Comparison of ENCODE assay signal across 21 cellular contexts in genomic region chr16:10859020-10859419, GRCh38. TPM values are rescaled to one million over a fixed set of nuclear protein-coding genes. Genes with fewer than 3 reads are reported as not detected.
DNase-seq lines count a peak whose midpoint lies in the region; ATAC-seq and TF ChIP-seq lines count a peak whose summit lies in the region.
"Had no signal": no experiment of that assay in that cellular context is flagged by ENCODE, and none has a peak within 500 bp of the region (broad histone marks: within the 10 kb centered on the region; RNA-seq: fewer than 3 reads in every experiment).

No MANE protein-coding gene starts in this region.

- TF ChIP-seq CTCF in H9 (conservative IDR thresholded peaks at IDR 0.05) (no peak), neural progenitor cell (IDR thresholded peaks at IDR 0.05) (no peak)

- no peaks in the 10 kb centered on the region for H3K36me3 Mint-ChIP-seq in activated CD8-positive, alpha-beta memory T cell treated with anti-CD3 and anti-CD28 coated beads, Interleukin-2, amount 10 ng/mL, durations not matched to agents 7 days and 5 days
- H3K36me3 Mint-ChIP-seq in H9 (ENCODE audit: insufficient read depth in 1 of 3, low read depth in 3 of 3) (peaks cover 0 to 7% (median 3%) of the 10 kb centered on the region in 3 experiments; a peak in 3 of 7 replicates), neural progenitor cell (no peaks in the 10 kb centered on the region)
- H3K36me3 Mint-ChIP-seq in central memory CD8-positive, alpha-beta T cell (ENCODE audit: insufficient read depth): peaks cover 3% of the 10 kb centered on the region
- H3K36me3 Mint-ChIP-seq: CD4-positive, alpha-beta memory T cell had no signal

- peaks cover 7% of the 10 kb centered on the region for H3K9me3 Mint-ChIP-seq in activated CD8-positive, alpha-beta memory T cell treated with anti-CD3 and anti-CD28 coated beads, Interleukin-2, amount 10 ng/mL, durations not matched to agents 7 days and 5 days (ENCODE audit: low read depth)
- peaks cover 5 to 8% of the 10 kb centered on the region in 2 experiments; a peak in 3 of 5 replicates for H3K9me3 Mint-ChIP-seq in H9
- H3K9me3 Mint-ChIP-seq in central memory CD8-positive, alpha-beta T cell: peaks cover 9% of the 10 kb centered on the region
- H3K9me3 Mint-ChIP-seq in neural progenitor cell: peaks cover 8% of the 10 kb centered on the region
- H3K9me3 Mint-ChIP-seq: HFFc6 had no signal

- no peaks in the 10 kb centered on the region for H3F3A ChIP-seq in neural progenitor cell (ENCODE audit: low read depth)

- H3K4me3 Mint-ChIP-seq in activated CD8-positive, alpha-beta memory T cell treated with anti-CD3 and anti-CD28 coated beads, Interleukin-2, amount 10 ng/mL, durations not matched to agents 7 days and 5 days: no peak overlapping the region
- H3K4me3 Mint-ChIP-seq in H9: no peak overlapping the region
- H3K4me3 Mint-ChIP-seq in central memory CD8-positive, alpha-beta T cell: no peak overlapping the region
- peak overlapping the region; percentile 41 for H3K4me3 Mint-ChIP-seq in neural progenitor cell
- H3K4me3 Mint-ChIP-seq: CD4-positive, alpha-beta memory T cell; HFFc6 had no signal

- no peaks in the 10 kb centered on the region for H3K36me3 ChIP-seq in neural progenitor cell
- H3K36me3 ChIP-seq: BLaER1 treated with 17β-estradiol and CSF1 and Interleukin-3, amounts not matched to agents 10 nM and 100 nM; Peyer's patch; SJCRH30 had no signal

- no peak overlapping the region for H3K9ac ChIP-seq in H9 (ENCODE audit: extremely low read depth, insufficient read length, low read length)
- H3K9ac ChIP-seq in neural progenitor cell: no peak overlapping the region
- H3K9ac ChIP-seq: BLaER1 treated with 17β-estradiol and CSF1 and Interleukin-3, amounts not matched to agents 10 nM and 100 nM had no signal

- no peak overlapping the region for H2AK5ac ChIP-seq in H9 (ENCODE audit: insufficient read length, low read length)

- H2BK12ac ChIP-seq in H9 (ENCODE audit: insufficient read length, low read depth, low read length): no peak overlapping the region

- no peaks in the 10 kb centered on the region for H3K4me1 ChIP-seq in H9 (ENCODE audit: insufficient read depth, low read length)
- no peaks in the 10 kb centered on the region for H3K4me1 ChIP-seq in neural progenitor cell
- H3K4me1 ChIP-seq: Peyer's patch, SJCRH30 had no signal

- H3K23ac ChIP-seq in H9 (ENCODE audit: insufficient read length, low read depth, low read length): no peak overlapping the region

- no peak overlapping the region for H2BK5ac ChIP-seq in H9 (ENCODE audit: insufficient read length, low read length)

- no peak overlapping the region for H3K18ac ChIP-seq in H9 (ENCODE audit: insufficient read length, low read depth, low read length)

- H4K20me1 ChIP-seq in H9 (ENCODE audit: control insufficient read depth, insufficient read depth, insufficient read length): no peaks in the 10 kb centered on the region
- H4K20me1 ChIP-seq in neural progenitor cell (ENCODE audit: low read depth): no peaks in the 10 kb centered on the region
- H4K20me1 ChIP-seq: BLaER1 treated with 17β-estradiol and CSF1 and Interleukin-3, amounts not matched to agents 10 nM and 100 nM had no signal

- H3K27me3 Mint-ChIP-seq in activated CD8-positive, alpha-beta memory T cell treated with anti-CD3 and anti-CD28 coated beads, Interleukin-2, amount 10 ng/mL, durations not matched to agents 7 days and 5 days: peaks cover 27% of the 10 kb centered on the region
- H3K27me3 Mint-ChIP-seq in H9 (ENCODE audit: low read depth): peaks cover 1% of the 10 kb centered on the region; the same call in 1 of the 2 replicates
- no peaks in the 10 kb centered on the region for H3K27me3 Mint-ChIP-seq in central memory CD8-positive, alpha-beta T cell
- peaks cover 12% of the 10 kb centered on the region for H3K27me3 Mint-ChIP-seq in neural progenitor cell (ENCODE audit: insufficient read depth, low read depth)

- H3K14ac ChIP-seq in H9 (ENCODE audit: insufficient read depth, low read length): no peak overlapping the region

- no peak overlapping the region for H4K91ac ChIP-seq in H9 (ENCODE audit: insufficient read length, low read depth, low read length)

- no peak overlapping the region for H3K4me3 ChIP-seq in neural progenitor cell
- H3K4me3 ChIP-seq: BLaER1 treated with 17β-estradiol and CSF1 and Interleukin-3, amounts not matched to agents 10 nM and 100 nM; Peyer's patch; SJCRH30 had no signal

- H3K4me1 Mint-ChIP-seq in activated CD8-positive, alpha-beta memory T cell treated with anti-CD3 and anti-CD28 coated beads, Interleukin-2, amount 10 ng/mL, durations not matched to agents 7 days and 5 days: peaks cover 8% of the 10 kb centered on the region
- no peaks in the 10 kb centered on the region for H3K4me1 Mint-ChIP-seq in H9
- no peaks in the 10 kb centered on the region for H3K4me1 Mint-ChIP-seq in central memory CD8-positive, alpha-beta T cell
- H3K4me1 Mint-ChIP-seq in neural progenitor cell: no peaks in the 10 kb centered on the region
- H3K4me1 Mint-ChIP-seq: CD4-positive, alpha-beta memory T cell had no signal

- H2BK20ac ChIP-seq in H9 (ENCODE audit: low read depth, low read length, poor library complexity, severe bottlenecking): no peak overlapping the region

- H3K4me2 ChIP-seq in H9 (ENCODE audit: insufficient read depth, insufficient read length, low read length) (no peak overlapping the region), neural progenitor cell (no peak overlapping the region)

- H2AFZ ChIP-seq in H9 (ENCODE audit: low read length) (no peak overlapping the region), neural progenitor cell (replicated peaks) (no peak overlapping the region)

- no peak overlapping the region for H3T11ph ChIP-seq in H9 (ENCODE audit: low read length)

- no peak overlapping the region for H2BK15ac ChIP-seq in H9 (ENCODE audit: low read depth, low read length)

- peak overlapping the region; percentile 58 for H4K8ac ChIP-seq in H9 (replicated peaks; ENCODE audit: insufficient read length, low read depth, low read length)

- H3K27me3 ChIP-seq in H9 (ENCODE audit: insufficient read depth, low read length) (no peaks in the 10 kb centered on the region), neural progenitor cell (peaks cover 6% of the 10 kb centered on the region)
- H3K27me3 ChIP-seq: BLaER1 treated with 17β-estradiol and CSF1 and Interleukin-3, amounts not matched to agents 10 nM and 100 nM; Peyer's patch; SJCRH30 had no signal

- peak overlapping the region; percentile 53 for H4K5ac ChIP-seq in H9 (ENCODE audit: insufficient read length, low read depth, low read length)

- H3K9me3 ChIP-seq in H9 (ENCODE audit: control insufficient read depth, low read depth, low read length) (no peaks in the 10 kb centered on the region), neural progenitor cell (ENCODE audit: low read depth) (no peaks in the 10 kb centered on the region)
- H3K9me3 ChIP-seq: Caco-2, Peyer's patch, SJCRH30 had no signal

- no peaks in the 10 kb centered on the region for H3K23me2 ChIP-seq in H9 (ENCODE audit: insufficient read length, low read depth, low read length, poor library complexity, severe bottlenecking)

- no peak for DNase-seq in activated CD8-positive, alpha-beta memory T cell treated with anti-CD3 and anti-CD28 coated beads, Interleukin-2, amount 10 ng/mL, durations not matched to agents 7 days and 5 days
- no peak for DNase-seq in activated CD8-positive, alpha-beta memory T cell treated with anti-CD3 and anti-CD28 coated beads for 24 hours
- no peak for DNase-seq in H9
- DNase-seq in central memory CD8-positive, alpha-beta T cell (ENCODE audit: low spot score in 2 of 2): no peak
- DNase-seq in neural progenitor cell (ENCODE audit: low spot score): no peak
- no peak for DNase-seq in NCI-H2196 (lab: John Stamatoyannopoulos, UW; ENCODE audit: unreplicated experiment)
- no peak for DNase-seq in activated CD8-positive, alpha-beta memory T cell treated with anti-CD3 and anti-CD28 coated beads, Interleukin-2, amount 50 U/mL, for 4 hours
- DNase-seq: 8988T; Caco-2; CD4-positive, alpha-beta memory T cell; HFFc6; NCI-H1694; NCI-H2081; NCI-H2171; NCI-H524 treated with DMSO at 0.1 percent for 48 hours; NCI-H82; Peyer's patch; SJCRH30 had no signal

- WGBS in H9 (ENCODE audit: extremely low coverage, insufficient read length, low lambda C conversion rate): no CpG with 5 or more reads among the region's 2 CpGs

- no peak for ATAC-seq in activated CD8-positive, alpha-beta memory T cell treated with anti-CD3 and anti-CD28 coated beads, Interleukin-2, amount 10 ng/mL, durations not matched to agents 7 days and 5 days
- no peak for ATAC-seq in central memory CD8-positive, alpha-beta T cell (replicated peaks; ENCODE audit: extremely low read depth, poor library complexity, severe bottlenecking)
- ATAC-seq in GM21447 (IDR thresholded peaks at IDR 0.05; ENCODE audit: unreplicated experiment): no peak

- H3K79me2 ChIP-seq in H9 (ENCODE audit: insufficient read depth, low read length): no peaks in the 10 kb centered on the region
- no peaks in the 10 kb centered on the region for H3K79me2 ChIP-seq in neural progenitor cell (ENCODE audit: low read depth)

- no peaks in the 10 kb centered on the region for H3K79me1 ChIP-seq in H9 (ENCODE audit: insufficient read depth, low read depth, low read length, poor library complexity, severe bottlenecking)

- no peak overlapping the region for H2BK120ac ChIP-seq in H9 (ENCODE audit: low read depth, low read length, poor library complexity, severe bottlenecking)

- H3K56ac ChIP-seq in H9 (ENCODE audit: insufficient read length, low read depth, low read length): no peak overlapping the region

- peak overlapping the region; percentile 16 for H3K27ac Mint-ChIP-seq in activated CD8-positive, alpha-beta memory T cell treated with anti-CD3 and anti-CD28 coated beads, Interleukin-2, amount 10 ng/mL, durations not matched to agents 7 days and 5 days
- H3K27ac Mint-ChIP-seq in H9 (no peak overlapping the region), neural progenitor cell (no peak overlapping the region)
- H3K27ac Mint-ChIP-seq in central memory CD8-positive, alpha-beta T cell (ENCODE audit: low read depth): peak overlapping the region; percentile 5
- H3K27ac Mint-ChIP-seq: CD4-positive, alpha-beta memory T cell; HFFc6 had no signal

- H3K4ac ChIP-seq in H9 (ENCODE audit: low read depth, low read length): no peak overlapping the region

- H3K27ac ChIP-seq in H9 (ENCODE audit: insufficient read length, low read depth, low read length): no peak overlapping the region
- H3K27ac ChIP-seq in neural progenitor cell: no peak overlapping the region
- H3K27ac ChIP-seq: BLaER1 treated with 17β-estradiol and CSF1 and Interleukin-3, amounts not matched to agents 10 nM and 100 nM; Peyer's patch; SJCRH30 had no signal

- CTCF ChIA-PET in activated CD8-positive, alpha-beta memory T cell treated with anti-CD3 and anti-CD28 coated beads, Interleukin-2, amount 10 ng/mL, durations not matched to agents 7 days and 5 days (lab: Charles Lee): no interaction called here

RNA-seq across cellular contexts. Expression of gene CIITA, which starts 18.0 kb away (rescaled TPM):
- 100 to 1,000 TPM in 1 of 2 experiments, 10 to 100 TPM in 1; 68.7 to 103 TPM for total RNA-seq in activated CD8-positive, alpha-beta memory T cell treated with anti-CD3 and anti-CD28 coated beads, Interleukin-2, amount 10 ng/mL, durations not matched to agents 7 days and 5 days
- total RNA-seq in H9 (2021) (not detected in 2 replicates), neural progenitor cell (ENCODE audit: low replicate concordance) (not detected in 2 replicates)
- total RNA-seq: G401 had no signal

RNA-seq across cellular contexts. Expression of gene TVP23A, which starts 40.4 kb away (rescaled TPM):
- not detected for total RNA-seq in activated CD8-positive, alpha-beta memory T cell treated with anti-CD3 and anti-CD28 coated beads, Interleukin-2, amount 10 ng/mL, durations not matched to agents 7 days and 5 days
- total RNA-seq in H9 (2021) (3.0 and 3.1 TPM in 2 replicates), neural progenitor cell (ENCODE audit: low replicate concordance) (3.5 and 4.6 TPM in 2 replicates)
- total RNA-seq: Caco-2; CD4-positive, alpha-beta memory T cell; G401; HFFc6; SJCRH30 had no signal

Comparison
In these comparisons a context has a peak if more than half of its experiments do, and no peak if none do; other contexts are left out.
1. H3K27ac Mint-ChIP-seq: peak in activated CD8-positive, alpha-beta memory T cell treated with anti-CD3 and anti-CD28 coated beads, Interleukin-2, amount 10 ng/mL, durations not matched to agents 7 days and 5 days (single experiment) and central memory CD8-positive, alpha-beta T cell (single experiment); none in H9 (0 of 3) and neural progenitor cell (single experiment).
2. RNA of gene CIITA, which starts 18.0 kb away (total RNA-seq): 68.7 to 103 TPM in activated CD8-positive, alpha-beta memory T cell treated with anti-CD3 and anti-CD28 coated beads, Interleukin-2, amount 10 ng/mL, durations not matched to agents 7 days and 5 days; not detected in H9 and not detected in neural progenitor cell; every median in the first group is over 10 times any median in the second.